In the genomic region with DNA sequence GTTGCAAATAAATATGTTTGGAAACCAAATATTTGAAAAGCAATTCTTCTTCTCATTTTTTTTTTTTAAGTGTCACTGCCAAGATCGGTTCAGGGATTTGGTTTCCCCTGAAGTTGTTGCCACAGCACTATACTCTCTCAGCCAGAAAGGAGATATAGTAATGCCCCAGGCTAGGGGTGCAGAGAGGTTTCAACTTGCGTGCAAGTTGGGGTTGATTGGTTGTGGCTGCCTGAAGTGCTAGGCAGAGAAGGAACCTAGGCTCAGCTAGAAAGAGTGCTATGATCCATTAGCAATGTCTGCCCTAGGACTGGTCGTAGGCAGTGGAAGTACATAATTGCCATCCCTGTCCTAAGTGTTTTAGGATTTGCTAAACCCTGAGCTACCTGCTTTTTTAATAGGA, we compare ENCODE assay signal across 13 cellular contexts.
"Had no signal": no experiment of that assay in that cellular context is flagged by ENCODE, and none has a peak within 500 bp of the region (broad histone marks: within the 10 kb centered on the region; RNA-seq: fewer than 3 reads in every experiment).

No MANE protein-coding gene starts in this region.

- H2AFZ ChIP-seq: hepatocyte, parathyroid adenoma had no signal

- H3K4me3 ChIP-seq: hepatocyte, left ventricle myocardium inferior, mucosa of descending colon had no signal

- ATAC-seq: mucosa of descending colon; naive thymus-derived CD4-positive, alpha-beta T cell; stimulated activated naive CD8-positive, alpha-beta T cell treated with anti-CD3 and anti-CD28 coated beads, Interleukin-15, amount 100 ng/mL, for 72 hours had no signal

- H3K4me2 ChIP-seq: hepatocyte had no signal

- H3K79me2 ChIP-seq: hepatocyte, parathyroid adenoma had no signal

- H3K4me1 ChIP-seq: parathyroid adenoma had no signal

- H3K36me3 ChIP-seq: left ventricle myocardium inferior had no signal

- H3K27ac ChIP-seq: hepatocyte, left ventricle myocardium inferior, parathyroid adenoma had no signal

- DNase-seq: activated CD4-positive, alpha-beta T cell treated with anti-CD3 and anti-CD28 coated beads, Interleukin-2, amount 50 U/mL, for 1 hour; activated CD8-positive, alpha-beta memory T cell treated with anti-CD3 and anti-CD28 coated beads for 24 hours; activated naive CD8-positive, alpha-beta T cell treated with anti-CD3 and anti-CD28 coated beads, Interleukin-2, amount 10 ng/mL, durations not matched to agents 7 days and 5 days; aorta; effector memory CD4-positive, alpha-beta T cell; left ventricle myocardium inferior; mucosa of descending colon; naive thymus-derived CD4-positive, alpha-beta T cell; stimulated activated CD4-positive, alpha-beta T cell treated with anti-CD3 and anti-CD28 coated beads, Interleukin-1b, Interleukin-23, amount 100 ng/mL, for 48 hours; stimulated activated naive CD8-positive, alpha-beta T cell treated with anti-CD3 and anti-CD28 coated beads, Interleukin-15, amount 100 ng/mL, for 72 hours had no signal

- H3K27me3 ChIP-seq: hepatocyte had no signal

- FAIRE-seq: keratinocyte had no signal

- H3K9me3 ChIP-seq: left ventricle myocardium inferior, mucosa of descending colon had no signal

- H3K9ac ChIP-seq: parathyroid adenoma had no signal
